9 cellular contexts compared by ENCODE assay signal in genomic region chr5:61301820-61302563, GRCh38. TPM values are rescaled to one million over a fixed set of nuclear protein-coding genes. Genes with fewer than 3 reads are reported as not detected.
A peak's percentile ranks its signal among the peaks of the same experiment; 100 is the strongest.
DNase-seq lines count a peak whose midpoint lies in the region; ATAC-seq and TF ChIP-seq lines count a peak whose summit lies in the region.
"Had no signal": no experiment of that assay in that cellular context is flagged by ENCODE, and none has a peak within 500 bp of the region (broad histone marks: within the 10 kb centered on the region; RNA-seq: fewer than 3 reads in every experiment).

No MANE protein-coding gene starts in this region.

- peak in 1 of 4 donors; percentile 28 for TF ChIP-seq EP300 in sigmoid colon (IDR thresholded peaks at IDR 0.05)

- intact Hi-C loops in left ventricle myocardium superior (cut with micrococcal nuclease): no loop called here
- intact Hi-C loops in sigmoid colon (cut with DNase I): no loop called here
- intact Hi-C loops in A673 (cut with micrococcal nuclease; ENCODE audit: unreplicated experiment): no loop called here

- POLR2A ChIA-PET in A673 (lab: Charles Lee; ENCODE audit: low non-redundant PET): no interaction called here

- CTCF ChIA-PET in A673 (lab: Charles Lee): no interaction called here

- peak; percentile 92 for ATAC-seq in left ventricle myocardium superior

- H3K27ac ChIP-seq in angular gyrus (ENCODE audit: low read depth, low read length) (peak overlapping the region; percentile 9), sigmoid colon (peak overlapping the region; percentile 52 to 79 (median 72)), A673 (ENCODE audit: low read depth, low read length, poor library complexity, severe bottlenecking) (no peak overlapping the region)

- DNase-seq in HCEC 1CT (peak; percentile 99), left ventricle myocardium superior (peak; percentile 52), sigmoid colon (peak; percentile 85), Kasumi-1 (lab: John Stamatoyannopoulos, UW) (no peak), A673 (ENCODE audit: low spot score) (no peak), RPMI8226 (no peak), NCI-H526 (lab: John Stamatoyannopoulos, UW) (no peak)
- DNase-seq: NCI-H146 had no signal

- H3K36me3 ChIP-seq in sigmoid colon (no peaks in the 10 kb centered on the region), A673 (ENCODE audit: insufficient read depth, low read length, poor library complexity, severe bottlenecking) (no peaks in the 10 kb centered on the region)

- no peak for TF ChIP-seq CTCF in sigmoid colon (IDR thresholded peaks at IDR 0.05)
- no peak for TF ChIP-seq CTCF in A673 (conservative IDR thresholded peaks at IDR 0.05; ENCODE audit: low read depth, low read length)

- 65 to 81% methylated on average over 11 of the region's 11 CpGs for WGBS in sigmoid colon, 2 donors

- no peak for TF ChIP-seq POLR2A in sigmoid colon (IDR thresholded peaks at IDR 0.05)

- H3K4me1 ChIP-seq in sigmoid colon (peaks cover 0 to 25% (median 18%) of the 10 kb centered on the region in 4 donors), A673 (ENCODE audit: insufficient read depth, low read length, poor library complexity, severe bottlenecking) (no peaks in the 10 kb centered on the region)

- BruUV-seq in A673 (replicated peaks; lab: Mats Ljungman, UMichigan): no TSS peak

- H3K9me3 ChIP-seq in sigmoid colon (no peaks in the 10 kb centered on the region), A673 (ENCODE audit: low read depth, low read length, poor library complexity, severe bottlenecking) (no peaks in the 10 kb centered on the region)

- H3K27me3 ChIP-seq in sigmoid colon (no peaks in the 10 kb centered on the region), A673 (replicated peaks; ENCODE audit: insufficient read depth, low read depth, low read length, poor library complexity) (no peaks in the 10 kb centered on the region)

- no peak overlapping the region for H3K4me3 ChIP-seq in sigmoid colon
- no peak overlapping the region for H3K4me3 ChIP-seq in A673 (ENCODE audit: low read depth, low read length, poor library complexity, severe bottlenecking)

RNA-seq across cellular contexts. Expression of gene ZSWIM6, which starts 30.1 kb away (rescaled TPM):
- total RNA-seq in left ventricle myocardium superior (8.0 TPM), sigmoid colon (10 to 100 TPM; 11.3 to 17.7 (median 13.3) TPM), A673 (2021) (43.9 and 47.3 TPM in 2 replicates)
- 1 to 10 TPM; 4.2 to 6.7 (median 5.8) TPM for polyA plus RNA-seq in sigmoid colon

Comparison
In these comparisons a context has a peak if more than half of its experiments do, and no peak if none do; other contexts are left out.
1. DNase-seq: peak in HCEC 1CT (single experiment), left ventricle myocardium superior (single experiment) and sigmoid colon (single experiment); none in Kasumi-1 (0 of 2), A673 (single experiment), RPMI8226 (single experiment) and NCI-H526 (0 of 2).